ENCODE assay signal across 8 cellular contexts in genomic region chr14:102363182-102363952, GRCh38. TPM values are rescaled to one million over a fixed set of nuclear protein-coding genes. Genes with fewer than 3 reads are reported as not detected.
DNase-seq lines count a peak whose midpoint lies in the region; ATAC-seq and TF ChIP-seq lines count a peak whose summit lies in the region.

No MANE protein-coding gene starts in this region.

- H3K36me3 ChIP-seq in lower lobe of right lung = peaks cover 20% of the 10 kb centered on the region

- H3K36me3 Mint-ChIP-seq in CD14-positive monocyte = peaks cover 20 to 22% of the 10 kb centered on the region in 2 donors
- H3K36me3 Mint-ChIP-seq in T-helper 2 cell treated with Interferon-gamma antibody and Interleukin-4, amounts not matched to agents 5 μg/mL and 100 μg/mL, for 36 hours (ENCODE audit: low read depth) = no peaks in the 10 kb centered on the region
- H3K36me3 Mint-ChIP-seq in stimulated activated effector memory CD8-positive, alpha-beta T cell treated with anti-CD3 and anti-CD28 coated beads, Interleukin-12 subunit alpha, Interleukin-12 subunit beta, amount 100 ng/mL, for 72 hours = peaks cover 17% of the 10 kb centered on the region

- intact Hi-C loops in CD14-positive monocyte (cut with micrococcal nuclease) (loop anchor here (5.0 to 10.0 kb wide), 4 partner anchors 46 to 276 kb away; partner anchors contain the start of genes ANKRD9 (in 1 of the 2), HSP90AA1 (in 1 of the 2) and ZNF839 (in 1 of the 2)), dorsolateral prefrontal cortex (cut with DNase I) (loop anchor here (2.0 to 10.0 kb wide), 5 partner anchors 46 to 231 kb away; partner anchors contain the start of genes RCOR1 (in 2 of the 2) and ZNF839 (in 1 of the 2)), lower lobe of right lung (cut with DNase I) (no loop called here)

- peaks cover 27% of the 10 kb centered on the region for H3K4me1 ChIP-seq in lower lobe of right lung

- H3K4me1 Mint-ChIP-seq in CD14-positive monocyte = peaks cover 15% of the 10 kb centered on the region
- H3K4me1 Mint-ChIP-seq in T-helper 2 cell treated with Interferon-gamma antibody and Interleukin-4, amounts not matched to agents 5 μg/mL and 100 μg/mL, for 36 hours (ENCODE audit: low read depth) = peaks cover 23% of the 10 kb centered on the region
- H3K4me1 Mint-ChIP-seq in stimulated activated effector memory CD8-positive, alpha-beta T cell treated with anti-CD3 and anti-CD28 coated beads, Interleukin-12 subunit alpha, Interleukin-12 subunit beta, amount 100 ng/mL, for 72 hours = peaks cover 40% of the 10 kb centered on the region

- H3K27me3 ChIP-seq in dorsolateral prefrontal cortex = no peaks in the 10 kb centered on the region
- H3K27me3 ChIP-seq in lower lobe of right lung (ENCODE audit: low read depth) = no peaks in the 10 kb centered on the region

- peak; percentile 21 for ATAC-seq in GM19324 (IDR thresholded peaks at IDR 0.05; ENCODE audit: low FRiP score, unreplicated experiment)
- ATAC-seq in HG03439 (IDR thresholded peaks at IDR 0.05; ENCODE audit: unreplicated experiment) = peak; percentile 21
- peak; percentile 61 to 66 for ATAC-seq in lower lobe of right lung
- peak; percentile 27 for ATAC-seq in stimulated activated effector memory CD8-positive, alpha-beta T cell treated with anti-CD3 and anti-CD28 coated beads, Interleukin-12 subunit alpha, Interleukin-12 subunit beta, amount 100 ng/mL, for 72 hours

- H3K4me3 ChIP-seq in dorsolateral prefrontal cortex = peak overlapping the region; percentile 66 to 98 (median 88)
- H3K4me3 ChIP-seq in lower lobe of right lung = peak overlapping the region; percentile 96

- no peak for DNase-seq in CD14-positive monocyte (ENCODE audit: low spot score)
- peak; percentile 41 for DNase-seq in T-helper 2 cell treated with Interferon-gamma antibody and Interleukin-4, amounts not matched to agents 5 μg/mL and 100 μg/mL, for 36 hours (ENCODE audit: low spot score)
- peak in 5 of 10 donors; percentile 39 to 75 (median 52) for DNase-seq in dorsolateral prefrontal cortex
- DNase-seq in lower lobe of right lung = peak; percentile 73
- DNase-seq in stimulated activated effector memory CD8-positive, alpha-beta T cell treated with anti-CD3 and anti-CD28 coated beads, Interleukin-12 subunit alpha, Interleukin-12 subunit beta, amount 100 ng/mL, for 72 hours (ENCODE audit: low spot score in 2 of 2) = no peak
- DNase-seq in NCI-H1930 (lab: John Stamatoyannopoulos, UW) = no peak

- peak overlapping the region in 6 of 7 donors; percentile 86 to 95 (median 94) for H3K27ac Mint-ChIP-seq in CD14-positive monocyte
- peak overlapping the region; percentile 88 for H3K27ac Mint-ChIP-seq in T-helper 2 cell treated with Interferon-gamma antibody and Interleukin-4, amounts not matched to agents 5 μg/mL and 100 μg/mL, for 36 hours
- H3K27ac Mint-ChIP-seq in stimulated activated effector memory CD8-positive, alpha-beta T cell treated with anti-CD3 and anti-CD28 coated beads, Interleukin-12 subunit alpha, Interleukin-12 subunit beta, amount 100 ng/mL, for 72 hours = no peak overlapping the region

- H3K9me3 Mint-ChIP-seq in CD14-positive monocyte = peaks cover 0 to 2% (median 0%) of the 10 kb centered on the region in 7 donors
- no peaks in the 10 kb centered on the region for H3K9me3 Mint-ChIP-seq in T-helper 2 cell treated with Interferon-gamma antibody and Interleukin-4, amounts not matched to agents 5 μg/mL and 100 μg/mL, for 36 hours
- H3K9me3 Mint-ChIP-seq in stimulated activated effector memory CD8-positive, alpha-beta T cell treated with anti-CD3 and anti-CD28 coated beads, Interleukin-12 subunit alpha, Interleukin-12 subunit beta, amount 100 ng/mL, for 72 hours = no peaks in the 10 kb centered on the region

- no peaks in the 10 kb centered on the region for H3K9me3 ChIP-seq in lower lobe of right lung

- H3K27me3 Mint-ChIP-seq in CD14-positive monocyte (ENCODE audit: low read depth in 3 of 3) = peaks cover 0 to 2% (median 0%) of the 10 kb centered on the region in 3 donors
- H3K27me3 Mint-ChIP-seq in T-helper 2 cell treated with Interferon-gamma antibody and Interleukin-4, amounts not matched to agents 5 μg/mL and 100 μg/mL, for 36 hours (ENCODE audit: low read depth) = no peaks in the 10 kb centered on the region

- H3K4me3 Mint-ChIP-seq in CD14-positive monocyte = peak overlapping the region; percentile 94 to 96
- no peak overlapping the region for H3K4me3 Mint-ChIP-seq in T-helper 2 cell treated with Interferon-gamma antibody and Interleukin-4, amounts not matched to agents 5 μg/mL and 100 μg/mL, for 36 hours
- no peak overlapping the region for H3K4me3 Mint-ChIP-seq in stimulated activated effector memory CD8-positive, alpha-beta T cell treated with anti-CD3 and anti-CD28 coated beads, Interleukin-12 subunit alpha, Interleukin-12 subunit beta, amount 100 ng/mL, for 72 hours

- H3K27ac ChIP-seq in dorsolateral prefrontal cortex (peak overlapping the region; percentile 61 to 100 (median 98)), lower lobe of right lung (peak overlapping the region; percentile 95)

- TF ChIP-seq CTCF in CD14-positive monocyte (IDR thresholded peaks at IDR 0.05) (no peak), dorsolateral prefrontal cortex (IDR thresholded peaks at IDR 0.05 in 54 of 56, conservative IDR thresholded peaks at IDR 0.05 in 2 of 56; ENCODE audit: low read depth in 1 of 56, partially characterized antibody in 56 of 56) (peak in 1 of 56 donors; percentile 1), lower lobe of right lung (IDR thresholded peaks at IDR 0.05) (no peak)

RNA-seq across cellular contexts. Expression of gene TECPR2, which starts 0.6 kb away (rescaled TPM):
- 1 to 10 TPM; 2.8 to 6.4 TPM for polyA plus RNA-seq in CD14-positive monocyte
- total RNA-seq in dorsolateral prefrontal cortex = 100 to 1,000 TPM in 7 of 120 experiments, 10 to 100 TPM in 113; 54.3 to 129 (median 78.9) TPM
- total RNA-seq in lower lobe of right lung = 23.2 TPM

RNA-seq across cellular contexts. Expression of gene CINP, which starts 0.7 kb away (rescaled TPM):
- 10 to 100 TPM; 57.1 to 58.5 TPM for polyA plus RNA-seq in CD14-positive monocyte
- 10 to 100 TPM; 31.4 to 69.6 (median 51.2) TPM for total RNA-seq in dorsolateral prefrontal cortex
- total RNA-seq in lower lobe of right lung = 34.3 TPM

RNA-seq across cellular contexts. Expression of gene ZNF839, which starts 43.8 kb away (rescaled TPM):
- polyA plus RNA-seq in CD14-positive monocyte = 1 to 10 TPM in 1 of 2 donors, under 1 TPM in 1; 0.47 to 1.7 TPM
- total RNA-seq in dorsolateral prefrontal cortex = 10 to 100 TPM in 117 of 120 experiments, 1 to 10 TPM in 3; 8.5 to 20.6 (median 14.9) TPM
- 8.5 TPM for total RNA-seq in lower lobe of right lung

RNA-seq across cellular contexts. Expression of gene MOK, which starts 58.4 kb away (rescaled TPM):
- polyA plus RNA-seq in CD14-positive monocyte = 1 to 10 TPM in 1 of 2 donors, under 1 TPM in 1; 0.67 to 1.8 TPM
- total RNA-seq in dorsolateral prefrontal cortex (10 to 100 TPM; 28.4 to 88.6 (median 50.3) TPM), lower lobe of right lung (15.8 TPM)

Comparison
In these comparisons a context has a peak if more than half of its experiments do, and no peak if none do; other contexts are left out.
1. DNase-seq: peak in T-helper 2 cell treated with Interferon-gamma antibody and Interleukin-4, amounts not matched to agents 5 μg/mL and 100 μg/mL, for 36 hours (single experiment) and lower lobe of right lung (single experiment); none in CD14-positive monocyte (single experiment), stimulated activated effector memory CD8-positive, alpha-beta T cell treated with anti-CD3 and anti-CD28 coated beads, Interleukin-12 subunit alpha, Interleukin-12 subunit beta, amount 100 ng/mL, for 72 hours (0 of 2) and NCI-H1930 (0 of 2).
2. H3K4me3 Mint-ChIP-seq: peak in CD14-positive monocyte (2 of 2); none in T-helper 2 cell treated with Interferon-gamma antibody and Interleukin-4, amounts not matched to agents 5 μg/mL and 100 μg/mL, for 36 hours (single experiment) and stimulated activated effector memory CD8-positive, alpha-beta T cell treated with anti-CD3 and anti-CD28 coated beads, Interleukin-12 subunit alpha, Interleukin-12 subunit beta, amount 100 ng/mL, for 72 hours (single experiment).
3. Peak in every context shown above with its lines, with median percentiles within 50 percentile points of each other: ATAC-seq.